In genomic region chr21:34824314-34824713, GRCh38 we compare ENCODE assay signal across 1 cellular context.
TF ChIP-seq lines count a peak whose summit lies in the region.

No MANE protein-coding gene starts in this region.

TF ChIP-seq in GM23338, 12 proteins besides CTCF, POLR2A, EP300 and RAD21:
- TF ChIP-seq ZNF462 (CRISPR knock-in tag; IDR thresholded peaks at IDR 0.05): no peak
- no peak for TF ChIP-seq ZNF331 (CRISPR knock-in tag; IDR thresholded peaks at IDR 0.05; ENCODE audit: low read depth)
- no peak for TF ChIP-seq REST (IDR thresholded peaks at IDR 0.05; ENCODE audit: unreplicated experiment)
- TF ChIP-seq JUNB (IDR thresholded peaks at IDR 0.05; ENCODE audit: unreplicated experiment): no peak
- no peak for TF ChIP-seq CREB1 (CRISPR knock-in tag; IDR thresholded peaks at IDR 0.05; ENCODE audit: low read depth)
- no peak for TF ChIP-seq EZH2 (IDR thresholded peaks at IDR 0.05; ENCODE audit: low read depth, unreplicated experiment)
- TF ChIP-seq EZH2phosphoT487 (IDR thresholded peaks at IDR 0.05; ENCODE audit: unreplicated experiment): no peak
- TF ChIP-seq ZNF114 (CRISPR knock-in tag; IDR thresholded peaks at IDR 0.05): no peak
- no peak for TF ChIP-seq ETS1 (IDR thresholded peaks at IDR 0.05)
- no peak for TF ChIP-seq POLR2AphosphoS5 (IDR thresholded peaks at IDR 0.05; ENCODE audit: low read depth)
- no peak for TF ChIP-seq STAT1 (IDR thresholded peaks at IDR 0.05; ENCODE audit: unreplicated experiment)
- TF ChIP-seq NANOG (IDR thresholded peaks at IDR 0.05; ENCODE audit: borderline replicate concordance): no peak
